ENCODE assay signal across 8 cellular contexts in genomic region chr10:127117125-127117524, GRCh38.
DNase-seq lines count a peak whose midpoint lies in the region; ATAC-seq and TF ChIP-seq lines count a peak whose summit lies in the region.

No MANE protein-coding gene starts in this region.

- H3K27me3 ChIP-seq in heart right ventricle, result no peaks in the 10 kb centered on the region

- no peak for TF ChIP-seq CTCF in heart right ventricle (IDR thresholded peaks at IDR 0.05)

- H3K36me3 ChIP-seq in heart right ventricle, result peaks cover 0 to 50% (median 0%) of the 10 kb centered on the region in 9 donors

- H3K4me1 ChIP-seq in heart right ventricle, result no peaks in the 10 kb centered on the region

- DNase-seq in SIG-M5 treated with dmso at 0.1 percent for 504 hours (lab: John Stamatoyannopoulos, UW; ENCODE audit: unreplicated experiment) (peak; percentile 3), SIG-M5 (lab: John Stamatoyannopoulos, UW) (no peak), T1000 (lab: John Stamatoyannopoulos, UW) (peak; percentile 36), heart right ventricle (peak; percentile 57 to 66), NCI-H526 treated with DMSO at 0.1 percent for 48 hours (lab: John Stamatoyannopoulos, UW) (no peak)
- DNase-seq in stimulated activated CD4-positive, alpha-beta T cell treated with anti-CD3 and anti-CD28 coated beads, Interleukin-2, amount 100 ng/mL, for 24 hours, result peak; percentile 22 to 44

- no peak for ATAC-seq in heart right ventricle
- ATAC-seq in HG03097 (IDR thresholded peaks at IDR 0.05; ENCODE audit: low FRiP score, unreplicated experiment), result no peak
- ATAC-seq in HG03460 (IDR thresholded peaks at IDR 0.05; ENCODE audit: unreplicated experiment), result no peak

- no peak overlapping the region for H3K4me3 ChIP-seq in heart right ventricle

- intact Hi-C loops in heart right ventricle (cut with DNase I), result no loop called here

- 30% methylated on average over 4 of the region's 4 CpGs for WGBS in heart right ventricle, 2 donors

- no peaks in the 10 kb centered on the region for H3K9me3 ChIP-seq in heart right ventricle

- H3K27ac ChIP-seq in heart right ventricle, result no peak overlapping the region

Comparison
In these comparisons a context has a peak if more than half of its experiments do, and no peak if none do; other contexts are left out.
1. DNase-seq: peak in SIG-M5 treated with dmso at 0.1 percent for 504 hours (single experiment), T1000 (single experiment), heart right ventricle (2 of 2) and stimulated activated CD4-positive, alpha-beta T cell treated with anti-CD3 and anti-CD28 coated beads, Interleukin-2, amount 100 ng/mL, for 24 hours (2 of 2); none in SIG-M5 (single experiment) and NCI-H526 treated with DMSO at 0.1 percent for 48 hours (single experiment).